In the genomic region with DNA sequence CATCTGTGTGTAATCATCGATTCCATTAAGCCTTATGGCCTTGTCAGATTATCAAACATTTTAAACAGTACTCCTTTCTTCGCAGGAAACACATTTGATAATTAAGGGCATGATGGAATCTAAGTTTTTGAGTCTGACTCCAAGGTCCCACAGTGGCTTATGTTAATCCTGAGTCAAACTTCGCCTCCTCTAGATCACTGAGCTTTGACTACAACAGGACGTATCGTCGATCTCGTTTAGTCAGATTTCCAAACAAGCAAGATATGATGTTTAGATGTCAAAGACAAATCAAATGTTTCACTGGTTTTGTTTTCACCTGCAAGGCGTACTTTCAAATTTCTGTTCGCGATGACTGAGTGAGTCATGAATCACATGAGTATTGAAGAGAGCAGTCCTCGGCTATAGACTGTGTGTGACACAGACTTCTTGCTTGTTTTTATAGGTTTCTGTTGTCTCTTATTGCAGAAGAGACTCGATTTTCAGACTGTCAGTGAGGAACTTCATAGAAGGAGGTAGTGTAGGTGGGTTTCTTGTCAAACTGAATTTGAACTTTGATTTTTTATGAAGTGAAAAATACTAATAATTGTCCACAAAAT, we compare ENCODE assay signal across 19 cellular contexts.
DNase-seq lines count a peak whose midpoint lies in the region; ATAC-seq and TF ChIP-seq lines count a peak whose summit lies in the region.
"Had no signal": no experiment of that assay in that cellular context is flagged by ENCODE, and none has a peak within 500 bp of the region (broad histone marks: within the 10 kb centered on the region; RNA-seq: fewer than 3 reads in every experiment).

No MANE protein-coding gene starts in this region.

- no peaks in the 10 kb centered on the region for H3K36me3 ChIP-seq in esophagus muscularis mucosa
- H3K36me3 ChIP-seq: BE2C had no signal

- 91% methylated on average over 12 of the region's 12 CpGs for WGBS in esophagus muscularis mucosa

- TF ChIP-seq EP300 in esophagus muscularis mucosa (IDR thresholded peaks at IDR 0.05), result no peak

- peaks cover 10% of the 10 kb centered on the region for H3K4me1 Mint-ChIP-seq in activated T-cell treated with anti-CD3 and anti-CD28 coated beads, Interleukin-2, amount 50 U/mL, for 72 hours (ENCODE audit: low read depth)
- no peaks in the 10 kb centered on the region for H3K4me1 Mint-ChIP-seq in activated T-helper 17 cell treated with anti-CD3 and anti-CD28 coated beads, Interleukin-2, amount 50 U/mL, for 72 hours
- H3K4me1 Mint-ChIP-seq: GM23338 had no signal

- ATAC-seq in activated T-cell treated with anti-CD3 and anti-CD28 coated beads, Interleukin-2, amount 50 U/mL, for 72 hours (replicated peaks in 1 of 2), result peak; percentile 74 to 86
- peak; percentile 60 for ATAC-seq in activated T-helper 17 cell treated with anti-CD3 and anti-CD28 coated beads, Interleukin-2, amount 50 U/mL, for 72 hours (replicated peaks)
- ATAC-seq: GM23338, T-cell had no signal

- H3K27ac ChIP-seq in esophagus muscularis mucosa (replicated peaks in 1 of 4), result no peak overlapping the region
- H3K27ac ChIP-seq: KMS-11, PC-9, RWPE1 had no signal

- intact Hi-C loops in esophagus muscularis mucosa (cut with DNase I), result no loop called here

- peaks cover 0 to 2% of the 10 kb centered on the region in 2 donors for H3K9me3 Mint-ChIP-seq in activated T-cell treated with anti-CD3 and anti-CD28 coated beads, Interleukin-2, amount 50 U/mL, for 72 hours
- peaks cover 3% of the 10 kb centered on the region for H3K9me3 Mint-ChIP-seq in activated T-helper 17 cell treated with anti-CD3 and anti-CD28 coated beads, Interleukin-2, amount 50 U/mL, for 72 hours
- H3K9me3 Mint-ChIP-seq: GM23338, T-cell had no signal

- TF ChIP-seq CTCF in esophagus muscularis mucosa (IDR thresholded peaks at IDR 0.05), result no peak

- H3K36me3 Mint-ChIP-seq in activated T-cell treated with anti-CD3 and anti-CD28 coated beads, Interleukin-2, amount 50 U/mL, for 72 hours (ENCODE audit: insufficient read depth in 2 of 2), result no peaks in the 10 kb centered on the region
- no peaks in the 10 kb centered on the region for H3K36me3 Mint-ChIP-seq in activated T-helper 17 cell treated with anti-CD3 and anti-CD28 coated beads, Interleukin-2, amount 50 U/mL, for 72 hours (ENCODE audit: low read depth)
- H3K36me3 Mint-ChIP-seq: T-cell had no signal

- H3K4me3 Mint-ChIP-seq in activated T-cell treated with anti-CD3 and anti-CD28 coated beads, Interleukin-2, amount 50 U/mL, for 72 hours, result no peak overlapping the region
- H3K4me3 Mint-ChIP-seq in activated T-helper 17 cell treated with anti-CD3 and anti-CD28 coated beads, Interleukin-2, amount 50 U/mL, for 72 hours, result no peak overlapping the region
- H3K4me3 Mint-ChIP-seq: GM23338, T-cell had no signal

- no peaks in the 10 kb centered on the region for H3K27me3 Mint-ChIP-seq in activated T-cell treated with anti-CD3 and anti-CD28 coated beads, Interleukin-2, amount 50 U/mL, for 72 hours (ENCODE audit: low read depth)
- H3K27me3 Mint-ChIP-seq in activated T-helper 17 cell treated with anti-CD3 and anti-CD28 coated beads, Interleukin-2, amount 50 U/mL, for 72 hours, result peaks cover 9% of the 10 kb centered on the region
- H3K27me3 Mint-ChIP-seq: T-cell had no signal

- no peak for TF ChIP-seq POLR2A in esophagus muscularis mucosa (IDR thresholded peaks at IDR 0.05; ENCODE audit: low read depth)

- no peaks in the 10 kb centered on the region for H3K27me3 ChIP-seq in esophagus muscularis mucosa
- H3K27me3 ChIP-seq: BE2C had no signal

- H3K4me1 ChIP-seq in esophagus muscularis mucosa, result peaks cover 0 to 11% (median 0%) of the 10 kb centered on the region in 4 donors
- H3K4me1 ChIP-seq: BE2C had no signal

- H3K4me3 ChIP-seq in esophagus muscularis mucosa, result no peak overlapping the region
- H3K4me3 ChIP-seq: GM23338, PC-9 had no signal

- no peaks in the 10 kb centered on the region for H3K9me3 ChIP-seq in esophagus muscularis mucosa
- H3K9me3 ChIP-seq: BE2C had no signal

- DNase-seq in activated T-cell treated with anti-CD3 and anti-CD28 coated beads, Interleukin-2, amount 50 U/mL, for 72 hours, result peak in 1 of 2 donors; percentile 0
- DNase-seq in activated T-cell treated with anti-CD3 and anti-CD28 coated beads, Interleukin-2, amount 50 U/mL, for 48 hours, result no peak
- DNase-seq in D341Med (ENCODE audit: low spot score) (peak; percentile 30), SIG-M5 treated with dmso at 0.1 percent for 504 hours (lab: John Stamatoyannopoulos, UW; ENCODE audit: unreplicated experiment) (no peak), retina (no peak), esophagus muscularis mucosa (ENCODE audit: extremely low spot score) (no peak)
- DNase-seq: BE2C, HCEC 1CT, MV-4-11, NCI-H1105 treated with DMSO at 0.1 percent for 48 hours, NCI-H2029 treated with DMSO at 0.1 percent for 48 hours, NCI-H526, PC-9, SHP77 treated with DMSO at 0.1 percent for 48 hours, T-cell had no signal

- no peak overlapping the region for H3K27ac Mint-ChIP-seq in activated T-cell treated with anti-CD3 and anti-CD28 coated beads, Interleukin-2, amount 50 U/mL, for 72 hours
- no peak overlapping the region for H3K27ac Mint-ChIP-seq in activated T-helper 17 cell treated with anti-CD3 and anti-CD28 coated beads, Interleukin-2, amount 50 U/mL, for 72 hours
- H3K27ac Mint-ChIP-seq: GM23338, T-cell had no signal
